In genomic region chr2:70678576-70679143, GRCh38 we compare ENCODE assay signal across 19 cellular contexts.
"Had no signal": no experiment of that assay in that cellular context is flagged by ENCODE, and none has a peak within 500 bp of the region (broad histone marks: within the 10 kb centered on the region; RNA-seq: fewer than 3 reads in every experiment).

No MANE protein-coding gene starts in this region.

- H3K27me3 Mint-ChIP-seq: activated naive CD8-positive, alpha-beta T cell treated with anti-CD3 and anti-CD28 coated beads, Interleukin-2, amount 10 ng/mL, durations not matched to agents 7 days and 5 days; activated T-cell treated with anti-CD3 and anti-CD28 coated beads, Interleukin-2, amount 50 U/mL, for 24 hours; brain had no signal

- H3K9me3 ChIP-seq: colonic mucosa, SJSA1, testis had no signal

- H3K36me3 Mint-ChIP-seq: activated naive CD8-positive, alpha-beta T cell treated with anti-CD3 and anti-CD28 coated beads, Interleukin-2, amount 10 ng/mL, durations not matched to agents 7 days and 5 days; natural killer cell treated with Interleukin-12 subunit alpha and Interleukin-12 subunit beta and Interleukin-15 and Interleukin-18, amount 100 ng/mL, for 72 hours; stimulated activated effector memory CD8-positive, alpha-beta T cell treated with anti-CD3 and anti-CD28 coated beads, Interleukin-12 subunit alpha, Interleukin-12 subunit beta, amount 100 ng/mL, for 72 hours; type B pancreatic cell had no signal

- H3K4me3 ChIP-seq: colonic mucosa, SJSA1, testis had no signal

- H3K9me3 Mint-ChIP-seq: activated naive CD8-positive, alpha-beta T cell treated with anti-CD3 and anti-CD28 coated beads, Interleukin-2, amount 10 ng/mL, durations not matched to agents 7 days and 5 days; activated T-cell treated with anti-CD3 and anti-CD28 coated beads, Interleukin-2, amount 50 U/mL, for 24 hours; activated T-helper 2 cell treated with anti-CD3 and anti-CD28 coated beads, Interferon-gamma antibody, Interleukin-2, Interleukin-4, amounts not matched to agents 10 μg/mL and 5 μg/mL and 100 μg/mL, durations not matched to agents 14 hours and 24 hours and 36 hours; brain; central memory CD8-positive, alpha-beta T cell; natural killer cell treated with Interleukin-12 subunit alpha and Interleukin-12 subunit beta and Interleukin-15 and Interleukin-18, amount 100 ng/mL, for 72 hours; stimulated activated effector memory CD8-positive, alpha-beta T cell treated with anti-CD3 and anti-CD28 coated beads, Interleukin-12 subunit alpha, Interleukin-12 subunit beta, amount 100 ng/mL, for 72 hours; type B pancreatic cell had no signal

- H3K4me3 Mint-ChIP-seq: activated naive CD8-positive, alpha-beta T cell treated with anti-CD3 and anti-CD28 coated beads, Interleukin-2, amount 10 ng/mL, durations not matched to agents 7 days and 5 days; activated T-cell treated with anti-CD3 and anti-CD28 coated beads, Interleukin-2, amount 50 U/mL, for 24 hours; brain; central memory CD8-positive, alpha-beta T cell; natural killer cell treated with Interleukin-12 subunit alpha and Interleukin-12 subunit beta and Interleukin-15 and Interleukin-18, amount 100 ng/mL, for 72 hours; stimulated activated effector memory CD8-positive, alpha-beta T cell treated with anti-CD3 and anti-CD28 coated beads, Interleukin-12 subunit alpha, Interleukin-12 subunit beta, amount 100 ng/mL, for 72 hours; type B pancreatic cell had no signal

- H3K4me1 ChIP-seq: colonic mucosa, parathyroid adenoma, SJSA1, testis had no signal

- DNase-seq: activated CD4-positive, alpha-beta T cell treated with anti-CD3 and anti-CD28 coated beads, Interleukin-2, amount 50 U/mL, for 48 hours; activated naive CD4-positive, alpha-beta T cell treated with Interleukin-2 at 50 U/mL for 16 hours; activated naive CD8-positive, alpha-beta T cell treated with anti-CD3 and anti-CD28 coated beads, Interleukin-2, amount 10 ng/mL, durations not matched to agents 7 days and 5 days; activated T-cell treated with anti-CD3 and anti-CD28 coated beads, Interleukin-2, amount 50 U/mL, for 24 hours; colonic mucosa; erythroblast; foreskin melanocyte; kidney glomerular epithelial cell; mesendoderm; T-helper 2 cell; testis had no signal

- H3K27me3 ChIP-seq: colonic mucosa, testis had no signal

- H3K36me3 ChIP-seq: colonic mucosa, SJSA1 had no signal

- H3K27ac Mint-ChIP-seq: activated naive CD8-positive, alpha-beta T cell treated with anti-CD3 and anti-CD28 coated beads, Interleukin-2, amount 10 ng/mL, durations not matched to agents 7 days and 5 days; activated T-cell treated with anti-CD3 and anti-CD28 coated beads, Interleukin-2, amount 50 U/mL, for 24 hours; activated T-helper 2 cell treated with anti-CD3 and anti-CD28 coated beads, Interferon-gamma antibody, Interleukin-2, Interleukin-4, amounts not matched to agents 10 μg/mL and 5 μg/mL and 100 μg/mL, durations not matched to agents 14 hours and 24 hours and 36 hours; natural killer cell treated with Interleukin-12 subunit alpha and Interleukin-12 subunit beta and Interleukin-15 and Interleukin-18, amount 100 ng/mL, for 72 hours; stimulated activated effector memory CD8-positive, alpha-beta T cell treated with anti-CD3 and anti-CD28 coated beads, Interleukin-12 subunit alpha, Interleukin-12 subunit beta, amount 100 ng/mL, for 72 hours; type B pancreatic cell had no signal

- H3K4me1 Mint-ChIP-seq: brain; central memory CD8-positive, alpha-beta T cell; stimulated activated effector memory CD8-positive, alpha-beta T cell treated with anti-CD3 and anti-CD28 coated beads, Interleukin-12 subunit alpha, Interleukin-12 subunit beta, amount 100 ng/mL, for 72 hours had no signal

- H3K9ac ChIP-seq: parathyroid adenoma had no signal

- H3K27ac ChIP-seq: colonic mucosa, parathyroid adenoma, SJSA1, testis had no signal
